Comparison of ENCODE assay signal across 1 cellular context in the genomic region with DNA sequence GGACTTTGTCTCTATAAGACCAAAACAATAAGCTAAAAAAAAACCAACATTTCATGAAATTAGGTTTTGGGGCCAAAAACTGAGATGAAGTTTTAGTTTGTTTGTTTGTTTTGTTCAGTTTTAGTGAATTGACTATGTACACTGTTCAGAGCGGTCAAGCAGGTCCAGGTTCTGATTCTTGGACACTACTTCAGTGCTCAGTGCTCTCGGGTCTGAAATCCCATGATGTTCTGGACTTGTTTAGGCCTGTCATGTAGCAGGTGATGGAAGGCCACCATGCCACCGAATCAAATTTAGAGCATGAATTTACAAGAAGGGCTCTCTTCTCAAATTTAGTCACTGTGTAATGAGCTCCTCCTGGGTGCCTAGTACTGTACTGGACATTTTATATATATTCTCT.
TF ChIP-seq lines count a peak whose summit lies in the region.

No MANE protein-coding gene starts in this region.

TF ChIP-seq in IMR-90, 13 proteins besides CTCF, POLR2A, EP300 and RAD21 (continued from another document):
- TF ChIP-seq MAFK (IDR thresholded peaks at IDR 0.05; ENCODE audit: low read depth, low read length) (no peak), MAZ (IDR thresholded peaks at IDR 0.05; ENCODE audit: borderline replicate concordance, low read depth, low read length) (no peak), RCOR1 (IDR thresholded peaks at IDR 0.05; ENCODE audit: insufficient replicate concordance, low read length) (no peak), SMC3 (IDR thresholded peaks at IDR 0.05; ENCODE audit: low read depth, low read length) (no peak)
- TF ChIP-seq, protein P1, sequence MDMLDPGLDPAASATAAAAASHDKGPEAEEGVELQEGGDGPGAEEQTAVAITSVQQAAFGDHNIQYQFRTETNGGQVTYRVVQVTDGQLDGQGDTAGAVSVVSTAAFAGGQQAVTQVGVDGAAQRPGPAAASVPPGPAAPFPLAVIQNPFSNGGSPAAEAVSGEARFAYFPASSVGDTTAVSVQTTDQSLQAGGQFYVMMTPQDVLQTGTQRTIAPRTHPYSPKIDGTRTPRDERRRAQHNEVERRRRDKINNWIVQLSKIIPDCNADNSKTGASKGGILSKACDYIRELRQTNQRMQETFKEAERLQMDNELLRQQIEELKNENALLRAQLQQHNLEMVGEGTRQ (IDR thresholded peaks at IDR 0.05; ENCODE audit: low read depth, low read length) = no peak
